Comparison of ENCODE assay signal across 1 cellular context in genomic region chr9:33524431-33524947, GRCh38.
TF ChIP-seq lines count a peak whose summit lies in the region.

No MANE protein-coding gene starts in this region.

TF ChIP-seq in GM23338, 12 proteins besides CTCF, POLR2A, EP300 and RAD21 (continued from another document):
- no peak for TF ChIP-seq ZNF462 (CRISPR knock-in tag; IDR thresholded peaks at IDR 0.05)
- TF ChIP-seq STAT1 (IDR thresholded peaks at IDR 0.05; ENCODE audit: unreplicated experiment): no peak
